In the genomic region with DNA sequence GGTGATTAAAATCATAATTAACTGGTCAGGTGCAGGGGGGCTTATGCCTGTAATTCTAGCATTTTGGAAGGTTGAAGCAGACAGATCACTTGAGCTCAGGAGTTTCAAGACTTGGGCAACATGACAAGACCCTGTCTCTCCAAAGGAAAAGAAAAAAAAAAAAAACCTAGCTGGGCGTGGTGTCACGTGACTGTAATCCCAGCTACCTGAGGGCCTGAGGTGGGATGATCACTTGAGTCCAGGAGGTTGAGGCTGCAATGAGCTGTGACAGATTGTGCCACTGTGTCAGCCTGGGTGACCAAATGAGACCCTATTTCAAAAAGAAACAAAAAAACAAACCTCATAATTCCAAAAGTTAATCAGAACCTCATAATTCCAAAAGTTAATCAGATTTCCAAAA, we compare ENCODE assay signal across 32 cellular contexts.
DNase-seq lines count a peak whose midpoint lies in the region; ATAC-seq, FAIRE-seq and TF ChIP-seq lines count a peak whose summit lies in the region.
"Had no signal": no experiment of that assay in that cellular context is flagged by ENCODE, and none has a peak within 500 bp of the region (broad histone marks: within the 10 kb centered on the region; RNA-seq: fewer than 3 reads in every experiment).

No MANE protein-coding gene starts in this region.

- no peaks in the 10 kb centered on the region for H3K79me2 ChIP-seq in HepG2 (ENCODE audit: insufficient read depth, low read length)
- no peaks in the 10 kb centered on the region for H3K79me2 ChIP-seq in K562 (ENCODE audit: control insufficient read depth, insufficient read depth, low read length)

- H3K9me3 ChIP-seq in HepG2 (ENCODE audit: low read length) (peaks cover 70% of the 10 kb centered on the region), right lobe of liver (no peaks in the 10 kb centered on the region), A549 (no peaks in the 10 kb centered on the region), K562 (replicated peaks; ENCODE audit: control insufficient read depth, insufficient read depth, low read depth, low read length) (no peaks in the 10 kb centered on the region; the same call in 1 of the 2 replicates)
- H3K9me3 ChIP-seq: BE2C; BLaER1; BLaER1 treated with 17β-estradiol and CSF1 and Interleukin-3, amounts not matched to agents 10 nM and 100 nM; Caco-2 had no signal

- no TSS peak for BruUV-seq in HepG2 (replicated peaks; lab: Mats Ljungman, UMichigan)
- no TSS peak for BruUV-seq in K562 (replicated peaks; lab: Mats Ljungman, UMichigan)

- H4K20me1 ChIP-seq in HepG2 (ENCODE audit: insufficient read depth, low read length), result no peaks in the 10 kb centered on the region
- no peaks in the 10 kb centered on the region for H4K20me1 ChIP-seq in K562 (replicated peaks; ENCODE audit: control insufficient read depth, insufficient read depth, low read length)
- H4K20me1 ChIP-seq: BLaER1; BLaER1 treated with 17β-estradiol and CSF1 and Interleukin-3, amounts not matched to agents 10 nM and 100 nM had no signal

- no peak for TF ChIP-seq RAD21 in HepG2 (CRISPR knock-in tag; IDR thresholded peaks at IDR 0.05)
- TF ChIP-seq RAD21 in A549 (conservative IDR thresholded peaks at IDR 0.05 in 1 of 2, IDR thresholded peaks at IDR 0.05 in 1 of 2), result no peak
- no peak for TF ChIP-seq RAD21 in K562 (CRISPR knock-in tag; conservative IDR thresholded peaks at IDR 0.05 in 1 of 2, IDR thresholded peaks at IDR 0.05 in 1 of 2)

- H2AFZ ChIP-seq in HepG2 (ENCODE audit: low read length) (no peak overlapping the region), K562 (ENCODE audit: low read depth, low read length) (no peak overlapping the region)

- TF ChIP-seq EP300 in HepG2 (IDR thresholded peaks at IDR 0.05; ENCODE audit: low read depth in 2 of 2, low read length in 2 of 2) (no peak), HepG2 (CRISPR knock-in tag; IDR thresholded peaks at IDR 0.05; ENCODE audit: borderline replicate concordance) (no peak), A549 (IDR thresholded peaks at IDR 0.05) (no peak), K562 (IDR thresholded peaks at IDR 0.05; ENCODE audit: low read length) (no peak)

- CTCF ChIA-PET in HepG2 (lab: Yijun Ruan, JAX; ENCODE audit: low intra/inter-chr PET ratio, low total read pairs), result no interaction called here
- CTCF ChIA-PET in A549 (lab: Yijun Ruan, JAX), result no interaction called here
- CTCF ChIA-PET in K562 (lab: Yijun Ruan, JAX; ENCODE audit: low intra/inter-chr PET ratio), result no interaction called here

- 0% methylated on average over 2 of the region's 2 CpGs for WGBS in HepG2 (ENCODE audit: low lambda C conversion rate)
- WGBS in right lobe of liver (ENCODE audit: insufficient coverage, low coverage, low lambda C conversion rate, missing lambda C conversion rate), result 29% methylated on average over 2 of the region's 2 CpGs
- 2% methylated on average over 2 of the region's 2 CpGs for WGBS in A549 (ENCODE audit: missing lambda C conversion rate)
- WGBS in K562 (ENCODE audit: insufficient coverage, low coverage, missing lambda C conversion rate), result 0% methylated on average over 2 of the region's 2 CpGs

- ATAC-seq in HepG2 (no peak), right lobe of liver (no peak), A549 (no peak), K562 (no peak)
- ATAC-seq: CD8-positive, alpha-beta T cell had no signal

- no peak for TF ChIP-seq POLR2A in HepG2 (IDR thresholded peaks at IDR 0.05; ENCODE audit: insufficient read depth in 1 of 2, low read depth in 2 of 2, low read length in 2 of 2)
- TF ChIP-seq POLR2A in right lobe of liver (IDR thresholded peaks at IDR 0.05), result no peak
- no peak for TF ChIP-seq POLR2A in A549 (IDR thresholded peaks at IDR 0.05; ENCODE audit: low read length)
- no peak for TF ChIP-seq POLR2A in K562 (conservative IDR thresholded peaks at IDR 0.05)

- FAIRE-seq in HepG2 (lab: Jason Lieb, UNC) (no peak), A549 (lab: Jason Lieb, UNC) (no peak), K562 (lab: Jason Lieb, UNC) (no peak)
- FAIRE-seq: A204.1, D721Med had no signal

- H3K27me3 ChIP-seq in HepG2 (ENCODE audit: control insufficient read depth in 1 of 2, insufficient read depth in 2 of 2, low read length in 2 of 2) (no peaks in the 10 kb centered on the region), right lobe of liver (no peaks in the 10 kb centered on the region), K562 (ENCODE audit: control insufficient read depth in 2 of 2, insufficient read depth in 2 of 2, low read length in 2 of 2) (no peaks in the 10 kb centered on the region)
- H3K27me3 ChIP-seq: BE2C; BLaER1; BLaER1 treated with 17β-estradiol and CSF1 and Interleukin-3, amounts not matched to agents 10 nM and 100 nM had no signal

- in situ Hi-C loops in HepG2 (cut with HindIII; ENCODE audit: extremely low pct_ligation_motif_present, low pct_unique_long_range_greater_than_20kb) (no loop called here), K562 (cut with MboI) (no loop called here)

- H3K36me3 ChIP-seq in HepG2 (replicated peaks in 1 of 2; ENCODE audit: control insufficient read depth in 1 of 2, insufficient read depth in 2 of 2, low read length in 2 of 2) (no peaks in the 10 kb centered on the region), right lobe of liver (no peaks in the 10 kb centered on the region), K562 (ENCODE audit: control insufficient read depth, insufficient read depth, low read length) (no peaks in the 10 kb centered on the region)
- H3K36me3 ChIP-seq: BE2C; BLaER1; BLaER1 treated with 17β-estradiol and CSF1 and Interleukin-3, amounts not matched to agents 10 nM and 100 nM had no signal

- H3K9ac ChIP-seq in HepG2 (ENCODE audit: insufficient read depth, low read depth, low read length) (no peak overlapping the region), K562 (ENCODE audit: insufficient read depth in 1 of 2, low read depth in 2 of 2, low read length in 2 of 2) (no peak overlapping the region)
- H3K9ac ChIP-seq: BLaER1; BLaER1 treated with 17β-estradiol and CSF1 and Interleukin-3, amounts not matched to agents 10 nM and 100 nM had no signal

- intact Hi-C loops in HepG2 (cut with micrococcal nuclease; ENCODE audit: unreplicated experiment), result no loop called here
- intact Hi-C loops in right lobe of liver (cut with DNase I), result no loop called here
- intact Hi-C loops in K562 (cut with micrococcal nuclease), result no loop called here

- H3K27ac ChIP-seq in HepG2 (ENCODE audit: extremely low read length, insufficient read depth, low read length), result no peak overlapping the region
- no peak overlapping the region for H3K27ac ChIP-seq in right lobe of liver
- no peak overlapping the region for H3K27ac ChIP-seq in A549
- H3K27ac ChIP-seq in K562 (ENCODE audit: extremely low read depth, low read depth, low read length), result no peak overlapping the region
- H3K27ac ChIP-seq: 22Rv1; BLaER1; BLaER1 treated with 17β-estradiol and CSF1 and Interleukin-3, amounts not matched to agents 10 nM and 100 nM; C4-2B had no signal

- H3K4me3 ChIP-seq in HepG2 (replicated peaks in 1 of 3; ENCODE audit: insufficient read depth in 1 of 3, low read depth in 2 of 3, low read length in 3 of 3), result no peak overlapping the region
- H3K4me3 ChIP-seq in right lobe of liver, result no peak overlapping the region
- H3K4me3 ChIP-seq in A549, result no peak overlapping the region
- no peak overlapping the region for H3K4me3 ChIP-seq in K562
- H3K4me3 ChIP-seq: BLaER1; BLaER1 treated with 17β-estradiol and CSF1 and Interleukin-3, amounts not matched to agents 10 nM and 100 nM had no signal

- no peaks in the 10 kb centered on the region for H3K9me1 ChIP-seq in K562 (ENCODE audit: control insufficient read depth, insufficient read depth, low read length)

- H3K4me2 ChIP-seq in HepG2 (ENCODE audit: low read depth, low read length), result no peak overlapping the region
- no peak overlapping the region for H3K4me2 ChIP-seq in A549
- H3K4me2 ChIP-seq in K562 (ENCODE audit: insufficient read depth, low read length), result no peak overlapping the region
- H3K4me2 ChIP-seq: BLaER1; BLaER1 treated with 17β-estradiol and CSF1 and Interleukin-3, amounts not matched to agents 10 nM and 100 nM had no signal

- no peaks in the 10 kb centered on the region for H3K4me1 ChIP-seq in HepG2 (ENCODE audit: insufficient read depth, low read length)
- H3K4me1 ChIP-seq in right lobe of liver, result no peaks in the 10 kb centered on the region
- H3K4me1 ChIP-seq in A549, result no peaks in the 10 kb centered on the region
- no peaks in the 10 kb centered on the region for H3K4me1 ChIP-seq in K562 (replicated peaks in 1 of 2; ENCODE audit: control insufficient read depth in 2 of 2, insufficient read depth in 2 of 2, low read length in 2 of 2)
- H3K4me1 ChIP-seq: BE2C; BLaER1; BLaER1 treated with 17β-estradiol and CSF1 and Interleukin-3, amounts not matched to agents 10 nM and 100 nM; Caco-2 had no signal

- DNase-seq in HepG2 (ENCODE audit: low spot score) (no peak), right lobe of liver (no peak), A549 (ENCODE audit: low read depth in 1 of 2, low spot score in 1 of 2) (no peak), K562 (ENCODE audit: extremely low read depth in 1 of 4, low spot score in 3 of 4) (no peak), NCI-H1105 (lab: John Stamatoyannopoulos, UW) (no peak), T-helper 2 cell (no peak)
- DNase-seq: 8988T; ACHN; AML-193; BE2C; C1 segment of cervical spinal cord; Caco-2; Calu3; CD4-positive, alpha-beta memory T cell; CD4-positive, alpha-beta T cell; CD4-positive, CD25-positive, alpha-beta regulatory T cell; CD8-positive, alpha-beta memory T cell; CD8-positive, alpha-beta T cell; COR-L47; DMS 273 treated with DMSO at 0.1 percent for 48 hours; DMS153; DMS53; DMS79; DMS79 treated with DMSO at 0.1 percent for 48 hours; DND-41; EL had no signal

- TF ChIP-seq CTCF in HepG2 (CRISPR knock-in tag; IDR thresholded peaks at IDR 0.05) (no peak), right lobe of liver (IDR thresholded peaks at IDR 0.05) (no peak), A549 (IDR thresholded peaks at IDR 0.05) (no peak), K562 (IDR thresholded peaks at IDR 0.05 in 2 of 3, conservative IDR thresholded peaks at IDR 0.05 in 1 of 3; ENCODE audit: insufficient read depth in 2 of 3, low read depth in 1 of 3, low read length in 3 of 3) (no peak)

- POLR2A ChIA-PET in HepG2 (lab: Yijun Ruan, JAX) (no interaction called here), A549 (lab: Yijun Ruan, JAX) (no interaction called here), K562 (lab: Yijun Ruan, JAX) (no interaction called here)

TF ChIP-seq in HepG2, 621 proteins besides CTCF, POLR2A, EP300 and RAD21 (continues in another document):
- peak; percentile 86; the same call in 1 of the 2 replicates for TF ChIP-seq RAD51 (IDR thresholded peaks at IDR 0.05; ENCODE audit: borderline replicate concordance)

TF ChIP-seq in A549, 52 proteins besides CTCF, POLR2A, EP300 and RAD21 (continues in another document):
- TF ChIP-seq KDM1A (IDR thresholded peaks at IDR 0.05; ENCODE audit: low read depth) (no peak), EHMT2 (IDR thresholded peaks at IDR 0.05; ENCODE audit: low read depth) (no peak), EHF (CRISPR knock-in tag; IDR thresholded peaks at IDR 0.05) (no peak), FOSL2 (IDR thresholded peaks at IDR 0.05) (no peak), FOSL2 (CRISPR knock-in tag; IDR thresholded peaks at IDR 0.05) (no peak)

Comparison
In these comparisons a context has a peak if more than half of its experiments do, and no peak if none do; other contexts are left out.
1. Of the 241 proteins assayed by ChIP-seq in both HepG2 and K562: peak only in HepG2: none; only in K562: TFE3; in both: RAD51; in neither: 238; mixed calls (peak in some experiments, not most) for 1.